ENCODE assay signal across 8 cellular contexts in the genomic region with DNA sequence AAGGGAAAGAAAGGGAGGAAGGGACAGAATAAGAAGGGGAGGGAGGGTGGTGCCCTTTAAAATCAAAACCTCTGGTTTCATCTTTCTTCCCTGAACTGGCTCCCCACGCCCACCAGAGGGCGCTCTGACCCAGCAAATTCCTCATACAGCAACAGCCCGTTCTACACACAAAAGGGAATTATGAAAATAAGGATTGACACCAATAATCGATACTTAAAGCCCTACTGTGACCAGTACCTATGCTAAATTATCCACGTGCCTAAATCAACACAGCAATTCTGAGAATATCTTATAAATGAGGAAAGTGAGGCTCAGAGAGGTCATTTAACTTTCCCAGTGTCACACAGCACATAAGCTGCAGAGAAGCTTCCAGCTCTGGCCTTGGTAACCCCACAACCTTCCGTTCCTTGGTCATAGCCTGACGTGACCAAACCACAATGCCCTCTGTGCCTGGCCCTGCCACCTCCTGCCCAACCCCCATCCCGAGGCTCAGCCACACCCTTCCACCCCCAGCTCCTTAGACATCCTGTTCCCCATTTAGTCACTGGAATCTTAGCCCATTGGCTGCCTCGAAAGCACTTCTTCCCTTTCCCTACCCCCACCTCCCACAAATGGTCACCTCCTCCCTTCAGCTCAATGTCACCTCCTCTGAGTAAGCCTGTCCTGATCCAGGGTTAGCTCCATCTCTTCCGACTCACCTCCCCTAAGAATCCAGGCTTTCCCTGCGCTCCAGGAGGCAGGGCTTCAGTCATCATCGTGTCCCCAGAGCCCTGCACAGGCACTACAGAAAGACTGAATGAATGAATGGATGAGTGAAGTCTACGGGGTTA. TPM values are rescaled to one million over a fixed set of nuclear protein-coding genes. Genes with fewer than 3 reads are reported as not detected.
DNase-seq lines count a peak whose midpoint lies in the region; ATAC-seq, FAIRE-seq and TF ChIP-seq lines count a peak whose summit lies in the region.

No MANE protein-coding gene starts in this region.

- CTCF ChIA-PET in IMR-90 (lab: Yijun Ruan, JAX): interaction anchor here (0.9 to 1.6 kb wide), 4 partner anchors 8 to 14 kb away, joined by 3 to 4 read pairs (median 4); no protein-coding TSS in a partner anchor

- peak overlapping the region; percentile 50 for H2AK9ac ChIP-seq in IMR-90 (replicated peaks; ENCODE audit: low read depth, low read length, poor library complexity)

- H3K9ac ChIP-seq in IMR-90 (ENCODE audit: low read depth, low read length) (no peak overlapping the region), trophoblast cell (ENCODE audit: low read length) (no peak overlapping the region)

- H2BK5ac ChIP-seq in IMR-90 (ENCODE audit: low read depth, low read length, poor library complexity, severe bottlenecking) (no peak overlapping the region), trophoblast cell (ENCODE audit: low read depth, low read length, poor library complexity) (no peak overlapping the region)

- BruUV-seq in IMR-90 (replicated peaks; lab: Mats Ljungman, UMichigan): no TSS peak

- peak overlapping the region; percentile 21; the same call in 1 of the 2 replicates for H2AK5ac ChIP-seq in IMR-90 (ENCODE audit: low read depth, low read length)
- H2AK5ac ChIP-seq in trophoblast cell (ENCODE audit: low read length): no peak overlapping the region

- H3K4me3 ChIP-seq in IMR-90 (ENCODE audit: insufficient read depth, low read depth, low read length): no peak overlapping the region
- H3K4me3 ChIP-seq in foreskin fibroblast (ENCODE audit: low read depth in 1 of 2, low read length in 2 of 2): no peak overlapping the region
- H3K4me3 ChIP-seq in trophoblast cell (ENCODE audit: low read depth, low read length): no peak overlapping the region

- intact Hi-C loops in IMR-90 (cut with micrococcal nuclease): loop anchor here (1.0 to 5.0 kb wide), 3 partner anchors 12 to 217 kb away; a partner anchor contains a TSS

- H2AFZ ChIP-seq in IMR-90 (replicated peaks; ENCODE audit: low read length, poor library complexity) (peak overlapping the region; percentile 64), trophoblast cell (ENCODE audit: insufficient read depth, low read length, poor library complexity) (no peak overlapping the region)

- H3K23ac ChIP-seq in IMR-90 (ENCODE audit: low read depth, low read length) (no peak overlapping the region), trophoblast cell (ENCODE audit: low read length) (no peak overlapping the region)

- H2BK120ac ChIP-seq in IMR-90 (ENCODE audit: low read depth, low read length) (no peak overlapping the region), trophoblast cell (ENCODE audit: insufficient read depth, low read length, poor library complexity) (no peak overlapping the region)

- no peaks in the 10 kb centered on the region for H4K20me1 ChIP-seq in IMR-90 (ENCODE audit: insufficient read depth, low read length)

- H3K18ac ChIP-seq in IMR-90 (ENCODE audit: low read depth, low read length) (no peak overlapping the region), trophoblast cell (ENCODE audit: low read length) (no peak overlapping the region)

- no peak overlapping the region for H3K27ac ChIP-seq in IMR-90 (ENCODE audit: insufficient read depth, low read length)
- H3K27ac ChIP-seq in trophoblast cell (ENCODE audit: low read depth, low read length): no peak overlapping the region

- peak; percentile 61 for FAIRE-seq in urothelium cell line (lab: Jason Lieb, UNC)

- no peaks in the 10 kb centered on the region for H3K79me1 ChIP-seq in IMR-90 (ENCODE audit: low read depth in 1 of 2, low read length in 2 of 2)
- no peaks in the 10 kb centered on the region for H3K79me1 ChIP-seq in trophoblast cell (ENCODE audit: low read length)

- H3K4me1 ChIP-seq in IMR-90 (ENCODE audit: control insufficient read depth, insufficient read depth, low read length): no peaks in the 10 kb centered on the region
- no peaks in the 10 kb centered on the region for H3K4me1 ChIP-seq in trophoblast cell (ENCODE audit: control insufficient read depth in 1 of 2, insufficient read depth in 2 of 2, low read length in 2 of 2)

- peak; percentile 90 for ATAC-seq in IMR-90 (ENCODE audit: low read depth)

- no peak overlapping the region for H2BK20ac ChIP-seq in IMR-90 (ENCODE audit: low read depth, low read length)

- 13% methylated on average over 2 of the region's 13 CpGs; no CpG with 5 or more reads in 1 of the 2 experiments for WGBS in IMR-90 (ENCODE audit: extremely low coverage in 2 of 2, insufficient read length in 1 of 2), 2 experiments
- WGBS in trophoblast cell (ENCODE audit: extremely low coverage, insufficient coverage, insufficient read length): no CpG with 5 or more reads among the region's 13 CpGs

- TF ChIP-seq CTCF in IMR-90 (conservative IDR thresholded peaks at IDR 0.05; ENCODE audit: low read depth, low read length): peak; percentile 94
- TF ChIP-seq CTCF in foreskin fibroblast (IDR thresholded peaks at IDR 0.05; ENCODE audit: low read depth, low read length): peak; percentile 96

- no peak for TF ChIP-seq POLR2A in IMR-90 (IDR thresholded peaks at IDR 0.05; ENCODE audit: low read depth, low read length)

- H3K4me2 ChIP-seq in IMR-90 (ENCODE audit: low read depth, low read length) (no peak overlapping the region; the same call in 1 of the 2 replicates), trophoblast cell (ENCODE audit: low read length) (no peak overlapping the region)

- peaks cover 11% of the 10 kb centered on the region; the same call in 1 of the 2 replicates for H3K27me3 ChIP-seq in IMR-90 (ENCODE audit: control insufficient read depth, insufficient read depth, low read length)
- no peaks in the 10 kb centered on the region for H3K27me3 ChIP-seq in trophoblast cell (ENCODE audit: insufficient read depth, low read length)

- H3K9me1 ChIP-seq in IMR-90 (ENCODE audit: insufficient read depth, low read length): no peaks in the 10 kb centered on the region

- H4K91ac ChIP-seq in IMR-90 (ENCODE audit: insufficient read depth, low read depth, low read length): no peak overlapping the region
- H4K91ac ChIP-seq in trophoblast cell (ENCODE audit: low read depth, low read length): no peak overlapping the region

- no peaks in the 10 kb centered on the region for H3K79me2 ChIP-seq in trophoblast cell (ENCODE audit: control insufficient read depth, insufficient read depth, low read length, poor library complexity)

- H4K8ac ChIP-seq in IMR-90 (ENCODE audit: low read depth in 2 of 2, low read length in 2 of 2) (no peak overlapping the region), trophoblast cell (ENCODE audit: low read depth, low read length) (no peak overlapping the region)

- no peaks in the 10 kb centered on the region for H3K9me3 ChIP-seq in IMR-90 (ENCODE audit: control insufficient read depth, insufficient read depth, low read length)
- H3K9me3 ChIP-seq in trophoblast cell (ENCODE audit: insufficient read depth, low read depth, low read length): no peaks in the 10 kb centered on the region

- peak; percentile 80 for DNase-seq in DMS 273 (lab: John Stamatoyannopoulos, UW; ENCODE audit: unreplicated experiment)
- peak; percentile 54 for DNase-seq in IMR-90
- peak; percentile 25 to 37 for DNase-seq in SHP77 (lab: John Stamatoyannopoulos, UW)
- DNase-seq in activated T-helper 9 cell treated with anti-CD3 and anti-CD28 coated beads, Interleukin-2, amount 50 U/mL, for 16 hours (ENCODE audit: low read depth): peak; percentile 67
- peak; percentile 67 to 84 for DNase-seq in foreskin fibroblast
- DNase-seq in trophoblast cell: peak; percentile 49 to 86
- peak; percentile 78 for DNase-seq in urothelium cell line (ENCODE audit: low spot score)
- DNase-seq in cortex of kidney (lab: John Stamatoyannopoulos, UW): no peak

- in situ Hi-C loops in IMR-90 (cut with MboI; ENCODE audit: low sequenced_read_pairs): loop anchor here (10.0 kb wide), 1 partner anchor 135 kb away; a partner anchor contains a TSS

- H2BK12ac ChIP-seq in trophoblast cell (ENCODE audit: low read length): no peak overlapping the region

- H3K4ac ChIP-seq in IMR-90 (ENCODE audit: low read depth, low read length) (no peak overlapping the region), trophoblast cell (ENCODE audit: low read depth, low read length) (no peak overlapping the region)

- H2BK15ac ChIP-seq in IMR-90 (ENCODE audit: low read depth, low read length): no peak overlapping the region

- POLR2A ChIA-PET in IMR-90 (lab: Charles Lee; ENCODE audit: unreplicated experiment): no interaction called here

- dilution Hi-C loops in IMR-90 (cut with HindIII; ENCODE audit: low sequenced_read_pairs, unreplicated experiment): no loop called here

- H3K56ac ChIP-seq in IMR-90 (ENCODE audit: extremely low read depth, insufficient read depth, low read length): no peak overlapping the region

- H3K14ac ChIP-seq in IMR-90 (replicated peaks; ENCODE audit: low read depth, low read length): no peak overlapping the region
- H3K14ac ChIP-seq in trophoblast cell (ENCODE audit: low read length): no peak overlapping the region

- peak; percentile 91 for TF ChIP-seq RAD21 in IMR-90 (IDR thresholded peaks at IDR 0.05; ENCODE audit: low read length)

- H3K36me3 ChIP-seq in IMR-90 (ENCODE audit: control insufficient read depth, insufficient read depth, low read length): no peaks in the 10 kb centered on the region
- no peaks in the 10 kb centered on the region for H3K36me3 ChIP-seq in trophoblast cell (ENCODE audit: control insufficient read depth in 1 of 2, insufficient read depth in 2 of 2, low read length in 2 of 2)

- H4K5ac ChIP-seq in IMR-90 (ENCODE audit: low read depth, low read length): no peak overlapping the region

- H4K12ac ChIP-seq in trophoblast cell (ENCODE audit: low read depth, low read length): no peak overlapping the region

TF ChIP-seq in IMR-90, 13 proteins besides CTCF, POLR2A, EP300 and RAD21 (continues in another document):
- TF ChIP-seq RFX5 (IDR thresholded peaks at IDR 0.05; ENCODE audit: low read depth, low read length): no peak
- 0 out of 2 replicates have a peak, but pooled peaks have one; percentile 16 for TF ChIP-seq MAZ (IDR thresholded peaks at IDR 0.05; ENCODE audit: borderline replicate concordance, low read depth, low read length)

RNA-seq across cellular contexts. Expression of a gene that starts 34.2 kb away (rescaled TPM):
- under 0.01 and 0.18 TPM in 2 replicates for total RNA-seq in IMR-90 (2012; rRNA removed)
- 0.11 and 0.12 TPM in 2 replicates for polyA plus RNA-seq in IMR-90 (2012; rRNA removed)
- polyA plus RNA-seq in IMR-90 (2012; cell fraction: cytosol; rRNA removed): 0.22 and 0.24 TPM in 2 replicates
- polyA plus RNA-seq in IMR-90 (2012; cell fraction: nucleus; rRNA removed; ENCODE audit: low replicate concordance): 0.10 and 0.12 TPM in 2 replicates
- 0.31 and 0.35 TPM in 2 replicates for polyA plus RNA-seq in trophoblast cell (2013)

RNA-seq across cellular contexts. Expression of a gene that starts 58.5 kb away (rescaled TPM):
- 0.83 and 0.90 TPM in 2 replicates for total RNA-seq in IMR-90 (2012; rRNA removed)
- polyA plus RNA-seq in IMR-90 (2012; rRNA removed): 0.73 and 0.77 TPM in 2 replicates
- 1.5 and 2.5 TPM in 2 replicates for polyA plus RNA-seq in IMR-90 (2012; cell fraction: cytosol; rRNA removed)
- 0.46 and 0.81 TPM in 2 replicates for polyA plus RNA-seq in IMR-90 (2012; cell fraction: nucleus; rRNA removed; ENCODE audit: low replicate concordance)
- 6.9 and 7.6 TPM in 2 replicates for polyA plus RNA-seq in trophoblast cell (2013)
